In the genomic region with DNA sequence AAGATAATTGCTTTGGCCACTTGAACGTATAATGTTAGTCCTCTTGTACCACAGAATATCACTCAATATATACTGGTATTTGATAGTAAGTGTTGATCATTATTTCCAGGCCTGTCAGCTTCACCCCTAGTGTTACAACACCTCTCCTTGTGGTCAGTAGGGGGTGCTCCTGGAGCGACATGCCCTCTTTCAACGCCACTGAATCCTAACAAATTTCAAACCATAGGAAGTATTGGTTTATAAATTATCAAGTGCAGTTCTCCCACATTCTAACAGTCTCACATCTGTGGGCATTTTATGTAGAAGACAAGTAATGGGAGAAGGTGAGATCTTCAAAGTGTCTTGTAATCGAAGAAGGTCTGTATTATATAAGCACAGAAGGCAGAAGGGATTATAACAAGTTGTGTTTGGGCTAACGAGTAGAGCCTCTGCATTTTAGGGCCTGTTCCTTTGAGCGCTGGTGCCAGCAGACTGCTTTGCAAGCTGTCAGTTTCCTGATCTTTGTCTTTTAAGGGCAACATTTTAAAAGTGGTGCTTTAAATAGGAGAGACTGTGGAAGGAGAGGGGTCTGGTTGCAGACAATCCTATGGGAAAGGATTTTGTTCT, we compare ENCODE assay signal across 11 cellular contexts. TPM values are rescaled to one million over a fixed set of nuclear protein-coding genes. Genes with fewer than 3 reads are reported as not detected.
DNase-seq lines count a peak whose midpoint lies in the region; ATAC-seq, FAIRE-seq and TF ChIP-seq lines count a peak whose summit lies in the region.
"Had no signal": no experiment of that assay in that cellular context is flagged by ENCODE, and none has a peak within 500 bp of the region (broad histone marks: within the 10 kb centered on the region; RNA-seq: fewer than 3 reads in every experiment).

No MANE protein-coding gene starts in this region.

- H3K36me3 ChIP-seq in GM12878 (ENCODE audit: control insufficient read depth in 2 of 2, insufficient read depth in 2 of 2, low read length in 1 of 2) (no peaks in the 10 kb centered on the region), neuronal stem cell (replicated peaks in 1 of 2; ENCODE audit: control insufficient read depth in 2 of 2, insufficient read depth in 2 of 2, low read length in 2 of 2) (no peaks in the 10 kb centered on the region)
- H3K36me3 ChIP-seq: SJSA1 had no signal

- H4K91ac ChIP-seq in neuronal stem cell (ENCODE audit: low read depth, low read length, poor library complexity) = no peak overlapping the region

- H2AK5ac ChIP-seq in neuronal stem cell (ENCODE audit: low read depth, low read length) = no peak overlapping the region

- H3K79me2 ChIP-seq in GM12878 (ENCODE audit: control insufficient read depth, insufficient read depth, low read length) = no peaks in the 10 kb centered on the region

- WGBS in GM12878 (ENCODE audit: insufficient coverage, insufficient replicate concordance, low lambda C conversion rate, missing lambda C conversion rate) = 5% methylated on average over 6 of the region's 6 CpGs
- WGBS in neuronal stem cell (ENCODE audit: extremely low coverage in 2 of 2, insufficient read length in 2 of 2, insufficient replicate concordance in 1 of 2), 2 donors = no CpG with 5 or more reads among the region's 6 CpGs

- H3K27me3 ChIP-seq in GM12878 (replicated peaks in 1 of 2; ENCODE audit: control insufficient read depth in 2 of 2, insufficient read depth in 2 of 2, low read length in 1 of 2) = no peaks in the 10 kb centered on the region
- H3K27me3 ChIP-seq in neuronal stem cell (ENCODE audit: control insufficient read depth in 3 of 3, insufficient read depth in 3 of 3, low read depth in 1 of 3, low read length in 3 of 3) = no peaks in the 10 kb centered on the region
- H3K27me3 ChIP-seq: SJSA1 had no signal

- no peak overlapping the region for H3K14ac ChIP-seq in neuronal stem cell (ENCODE audit: low read length)

- in situ Hi-C loops in GM12878 (cut with MboI) = no loop called here

- H3K9ac ChIP-seq in GM12878 (ENCODE audit: control insufficient read depth, insufficient read depth, low read length) = no peak overlapping the region
- H3K9ac ChIP-seq in neuronal stem cell (ENCODE audit: low read depth, low read length, poor library complexity) = no peak overlapping the region

- peak; percentile 55 to 63 (median 62) for TF ChIP-seq CTCF in GM12878 (IDR thresholded peaks at IDR 0.05 in 2 of 3, conservative IDR thresholded peaks at IDR 0.05 in 1 of 3; ENCODE audit: control insufficient read depth in 2 of 3, extremely low read depth in 1 of 3, insufficient read depth in 1 of 3, low read depth in 3 of 3, low read length in 3 of 3)

- no peaks in the 10 kb centered on the region for H3K9me3 ChIP-seq in GM12878 (replicated peaks; ENCODE audit: control insufficient read depth, insufficient read depth, low read length)
- H3K9me3 ChIP-seq in neuronal stem cell (replicated peaks in 1 of 2; ENCODE audit: control insufficient read depth in 2 of 2, insufficient read depth in 1 of 2, low read depth in 1 of 2, low read length in 2 of 2) = no peaks in the 10 kb centered on the region
- H3K9me3 ChIP-seq: SJSA1 had no signal

- POLR2A ChIA-PET in GM12878 (lab: Charles Lee) = interaction anchor here (1.1 kb wide), 1 partner anchor 144 kb away, joined by 3 read pairs; no protein-coding TSS in a partner anchor

- no TSS peak for BruUV-seq in GM12878 (replicated peaks; lab: Mats Ljungman, UMichigan)

- no peak overlapping the region for H3K23ac ChIP-seq in neuronal stem cell (ENCODE audit: low read depth, low read length, poor library complexity)

- H3K18ac ChIP-seq in neuronal stem cell (ENCODE audit: low read length) = no peak overlapping the region

- H3K4me3 ChIP-seq in GM12878 (no peak overlapping the region), neuronal stem cell (ENCODE audit: low read length in 2 of 2) (no peak overlapping the region)
- H3K4me3 ChIP-seq: SJSA1 had no signal

- TF ChIP-seq EP300 in GM12878 (IDR thresholded peaks at IDR 0.05; ENCODE audit: borderline replicate concordance in 1 of 2, control insufficient read depth in 1 of 2, low read depth in 2 of 2, low read length in 2 of 2) = no peak

- H3K4me1 ChIP-seq in GM12878 (ENCODE audit: control insufficient read depth, insufficient read depth, low read length) = no peaks in the 10 kb centered on the region
- H3K4me1 ChIP-seq in neuronal stem cell (ENCODE audit: control insufficient read depth in 2 of 2, insufficient read depth in 1 of 2, low read depth in 1 of 2, low read length in 2 of 2) = no peaks in the 10 kb centered on the region

- SMC1A ChIA-PET in GM12878 (lab: Charles Lee; ENCODE audit: uncharacterized antibody, unreplicated experiment) = interaction anchor here (1.0 to 3.0 kb wide), 16 partner anchors 11 to 492 kb away, joined by 3 to 50 read pairs (median 4); no protein-coding TSS in a partner anchor

- no peak overlapping the region for H4K8ac ChIP-seq in neuronal stem cell (ENCODE audit: low read depth, low read length)

- no peak overlapping the region for H2BK5ac ChIP-seq in neuronal stem cell (ENCODE audit: low read length)

- intact Hi-C loops in GM12878 (cut with micrococcal nuclease; ENCODE audit: unreplicated experiment) = loop anchor here (1.0 to 10.0 kb wide), 5 partner anchors 138 to 1038 kb away; no protein-coding TSS in a partner anchor

- H2BK15ac ChIP-seq in neuronal stem cell (ENCODE audit: low read length) = no peak overlapping the region

- TF ChIP-seq POLR2A in GM12878 (IDR thresholded peaks at IDR 0.05; ENCODE audit: low read depth, low read length) = no peak

- ATAC-seq in GM12878 = peak; percentile 88
- ATAC-seq in GM19452 (IDR thresholded peaks at IDR 0.05; ENCODE audit: unreplicated experiment) = no peak
- ATAC-seq in HG03139 (IDR thresholded peaks at IDR 0.05; ENCODE audit: unreplicated experiment) = no peak

- FAIRE-seq in GM12878 (lab: Jason Lieb, UNC) = no peak

- no peak overlapping the region for H3K4me2 ChIP-seq in GM12878 (ENCODE audit: control insufficient read depth, insufficient read depth)
- no peak overlapping the region for H3K4me2 ChIP-seq in neuronal stem cell (ENCODE audit: insufficient read depth, low read length, poor library complexity, severe bottlenecking)

- H2BK120ac ChIP-seq in neuronal stem cell (ENCODE audit: low read depth, low read length) = no peak overlapping the region

- H4K20me1 ChIP-seq in GM12878 (ENCODE audit: control insufficient read depth, insufficient read depth) = no peaks in the 10 kb centered on the region

- H3K27ac ChIP-seq in GM12878 (ENCODE audit: control insufficient read depth, insufficient read depth) (no peak overlapping the region), neuronal stem cell (replicated peaks; ENCODE audit: low read length) (no peak overlapping the region)
- H3K27ac ChIP-seq: SJSA1 had no signal

- peak; percentile 20 for DNase-seq in DMS53 (lab: John Stamatoyannopoulos, UW)
- DNase-seq in DMS53 treated with DMSO at 0.1 percent for 48 hours (lab: John Stamatoyannopoulos, UW; ENCODE audit: unreplicated experiment) = no peak
- peak; percentile 12 for DNase-seq in HT1080 (ENCODE audit: low read depth)
- DNase-seq in GM12878 (ENCODE audit: low read depth, low spot score) = no peak
- peak; percentile 17 for DNase-seq in neuronal stem cell (ENCODE audit: low spot score)
- DNase-seq in cerebellum (ENCODE audit: low spot score) = no peak
- DNase-seq: 8988T; activated naive CD8-positive, alpha-beta T cell treated with anti-CD3 and anti-CD28 coated beads, Interleukin-2, amount 10 ng/mL, durations not matched to agents 7 days and 5 days had no signal

- TF ChIP-seq RAD21 in GM12878 (IDR thresholded peaks at IDR 0.05; ENCODE audit: insufficient read depth, low read depth, low read length) = peak; percentile 80

- no peak overlapping the region for H2BK12ac ChIP-seq in neuronal stem cell (ENCODE audit: low read length)

- RAD21 ChIA-PET in GM12878 (lab: Charles Lee; ENCODE audit: unreplicated experiment) = interaction anchor here (0.6 to 3.0 kb wide), 9 partner anchors 15 to 282 kb away, joined by 3 to 16 read pairs (median 4); no protein-coding TSS in a partner anchor

- H3K4ac ChIP-seq in neuronal stem cell (ENCODE audit: low read length) = no peak overlapping the region

- H2AFZ ChIP-seq in GM12878 (ENCODE audit: control insufficient read depth, low read depth, low read length) (no peak overlapping the region), neuronal stem cell (ENCODE audit: low read length) (no peak overlapping the region)

- H3K79me1 ChIP-seq in neuronal stem cell (ENCODE audit: low read depth, low read length) = no peaks in the 10 kb centered on the region

- CTCF ChIA-PET in GM12878 (lab: Yijun Ruan, JAX) = interaction anchor here (0.7 to 5.9 kb wide), 25 partner anchors 8 to 1039 kb away, joined by 3 to 49 read pairs (median 4); no protein-coding TSS in a partner anchor

TF ChIP-seq in GM12878, 131 proteins besides CTCF, POLR2A, EP300 and RAD21:
- TF ChIP-seq NBN (IDR thresholded peaks at IDR 0.05) (0 out of 2 replicates have a peak, but pooled peaks have one; percentile 15), SMC3 (IDR thresholded peaks at IDR 0.05; ENCODE audit: borderline replicate concordance, low read length) (peak; percentile 56; the same call in 1 of the 2 replicates), SPI1 (IDR thresholded peaks at IDR 0.05; ENCODE audit: borderline replicate concordance, insufficient read depth, low read depth, low read length) (no peak), RUNX3 (IDR thresholded peaks at IDR 0.05; ENCODE audit: low read length) (peak; percentile 36; the same call in 1 of the 2 replicates)

RNA-seq across cellular contexts. Expression of gene CEP162, which starts 57.1 kb away (rescaled TPM):
- total RNA-seq in HT1080 (2014; rRNA removed; shearing (Covaris generic)) = 2.4 and 2.6 TPM in 2 replicates
- 3.2 and 4.0 TPM in 2 replicates for polyA plus RNA-seq in HT1080 (2015; cell fraction: cytosol; rRNA removed)
- 5.9 and 10.9 TPM in 2 replicates for polyA plus RNA-seq in HT1080 (2015; cell fraction: nucleus; rRNA removed)
- 25.8 and 29.2 TPM in 2 replicates for total RNA-seq in GM12878 (2013; cell fraction: nucleolus; rRNA removed)
- total RNA-seq in GM12878 (2014; rRNA removed) = 4.3 TPM in 2 replicates
- 7.4 and 8.6 TPM in 2 replicates for total RNA-seq in GM12878 (2014; rRNA removed; fragmentation: Illumina TruSeq; extraction: Trizol)
- 4.3 and 4.9 TPM in 2 replicates for total RNA-seq in GM12878 (2021)
- polyA plus RNA-seq in GM12878 (2011; ENCODE audit: low read depth) = 1.4 TPM
- polyA plus RNA-seq in GM12878 (2011; rRNA removed) = 5.5 and 10.7 TPM in 2 replicates
- polyA plus RNA-seq in GM12878 (2011; cell fraction: cytosol; rRNA removed) = 0.97 and 1.0 TPM in 2 replicates
- 6.9 and 9.4 TPM in 2 replicates for polyA plus RNA-seq in GM12878 (2011; cell fraction: nucleus; rRNA removed)
- polyA plus RNA-seq in GM12878 (2012) = 3.2 and 3.7 TPM in 2 replicates
- polyA plus RNA-seq in GM12878 (2014; fragmentation: Illumina TruSeq; extraction: Trizol) = 7.9 and 9.7 TPM in 2 replicates
- polyA plus RNA-seq in GM12878 (2014; fragmentation: Nextera tagmentation; extraction: Ambion mirVana) = 1 to 10 TPM; 2.7 to 2.8 TPM
- polyA plus RNA-seq in GM12878 (2014; rRNA removed) = 2.9 and 3.5 TPM in 2 replicates
- 1 to 10 TPM; 4.7 to 5.0 TPM for polyA plus RNA-seq in GM12878 (2016; fragmentation: Nextera tagmentation; extraction: Ambion mirVana)
- polyA minus RNA-seq in GM12878 (2011; rRNA and poly(A)+ RNA removed) = 2.0 and 2.2 TPM in 2 replicates
- polyA minus RNA-seq in GM12878 (2011; cell fraction: cytosol; rRNA and poly(A)+ RNA removed) = 1.5 and 2.0 TPM in 2 replicates
- 3.6 and 4.9 TPM in 2 replicates for polyA minus RNA-seq in GM12878 (2011; cell fraction: nucleus; rRNA and poly(A)+ RNA removed)
- polyA plus RNA-seq in neuronal stem cell (2013, experiment 1 of 2) = 7.9 TPM
- 7.9 TPM for polyA plus RNA-seq in neuronal stem cell (2013, experiment 2 of 2)
- 24.3 TPM for total RNA-seq in cerebellum

Comparison
In these comparisons a context has a peak if more than half of its experiments do, and no peak if none do; other contexts are left out.
1. DNase-seq: peak in DMS53 (single experiment), HT1080 (single experiment) and neuronal stem cell (single experiment); none in DMS53 treated with DMSO at 0.1 percent for 48 hours (single experiment), GM12878 (single experiment) and cerebellum (single experiment).